8 cellular contexts compared by ENCODE assay signal in the genomic region with DNA sequence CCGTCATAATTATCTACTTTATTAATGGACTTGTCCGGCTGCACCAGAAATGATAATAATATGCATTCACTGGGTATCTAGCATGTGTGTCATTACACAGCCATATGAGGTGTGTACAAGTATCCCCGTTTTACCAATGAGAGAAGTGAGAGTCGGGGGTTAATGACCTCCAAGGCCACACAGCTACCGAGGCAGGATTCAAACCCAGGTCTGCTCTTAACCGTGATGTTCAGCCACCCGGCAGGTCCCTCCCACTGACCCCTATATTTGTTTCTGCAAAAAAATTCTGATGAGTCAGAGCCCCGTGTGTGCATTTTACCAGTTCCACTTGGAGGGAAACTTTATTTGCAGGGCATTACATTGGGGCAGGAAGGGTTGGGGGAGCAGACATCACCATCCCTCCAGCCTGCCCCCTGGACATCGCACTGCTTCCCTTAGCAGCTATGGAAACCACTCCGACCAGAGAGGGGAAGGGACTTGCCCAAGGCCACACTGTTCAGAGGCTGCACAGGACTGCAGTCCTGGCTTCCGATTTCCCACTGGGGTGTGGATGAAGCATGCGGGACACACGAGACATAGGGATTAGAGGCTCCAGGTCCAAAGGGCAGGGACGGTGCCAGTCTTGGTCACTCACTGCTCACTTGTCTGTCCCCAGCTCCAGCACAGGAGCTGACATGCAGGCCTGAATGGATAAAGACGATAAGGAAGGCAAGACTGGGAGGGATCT. TPM values are rescaled to one million over a fixed set of nuclear protein-coding genes. Genes with fewer than 3 reads are reported as not detected.
DNase-seq lines count a peak whose midpoint lies in the region; ATAC-seq, FAIRE-seq and TF ChIP-seq lines count a peak whose summit lies in the region.

No MANE protein-coding gene starts in this region.

- peaks cover 26% of the 10 kb centered on the region for H3K4me1 Mint-ChIP-seq in stimulated activated naive CD8-positive, alpha-beta T cell treated with anti-CD3 and anti-CD28 coated beads, Interleukin-15, Interleukin-2, amounts not matched to agents 100 ng/mL and 50 ng/mL, for 24 hours (ENCODE audit: low read depth)

- no peak for TF ChIP-seq RAD21 in HepG2 (CRISPR knock-in tag; IDR thresholded peaks at IDR 0.05)

- TF ChIP-seq CTCF in PC-9 (conservative IDR thresholded peaks at IDR 0.05), result no peak
- TF ChIP-seq CTCF in HepG2 (CRISPR knock-in tag; IDR thresholded peaks at IDR 0.05), result peak; percentile 29

- no peak overlapping the region for H2AFZ ChIP-seq in PC-9
- peak overlapping the region; percentile 34 for H2AFZ ChIP-seq in HepG2 (ENCODE audit: low read length)

- H3K27ac Mint-ChIP-seq in stimulated activated naive CD8-positive, alpha-beta T cell treated with anti-CD3 and anti-CD28 coated beads, Interleukin-15, Interleukin-2, amounts not matched to agents 100 ng/mL and 50 ng/mL, for 24 hours, result peak overlapping the region; percentile 51

- no peak for FAIRE-seq in HepG2 (lab: Jason Lieb, UNC)

- intact Hi-C loops in PC-9 (cut with micrococcal nuclease; ENCODE audit: unreplicated experiment) (no loop called here), HepG2 (cut with micrococcal nuclease; ENCODE audit: unreplicated experiment) (loop anchor here (2.0 kb wide), 2 partner anchors 45 to 51 kb away; no protein-coding TSS in a partner anchor)

- POLR2A ChIA-PET in PC-9 (lab: Charles Lee; ENCODE audit: unreplicated experiment), result interaction anchor here (0.7 kb wide), 1 partner anchor 208 kb away, joined by 4 read pairs; no protein-coding TSS in a partner anchor
- POLR2A ChIA-PET in HepG2 (lab: Yijun Ruan, JAX), result interaction anchor here (0.9 to 5.1 kb wide), 5 partner anchors 10 to 193 kb away, joined by 3 to 45 read pairs (median 8); a partner anchor contains a TSS

- 13% methylated on average over 15 of the region's 15 CpGs for WGBS in HepG2 (ENCODE audit: low lambda C conversion rate)

- no peaks in the 10 kb centered on the region for H4K20me1 ChIP-seq in PC-9 (ENCODE audit: insufficient read depth)
- H4K20me1 ChIP-seq in HepG2 (ENCODE audit: insufficient read depth, low read length), result no peaks in the 10 kb centered on the region

- no peaks in the 10 kb centered on the region for H3K9me3 Mint-ChIP-seq in stimulated activated naive CD8-positive, alpha-beta T cell treated with anti-CD3 and anti-CD28 coated beads, Interleukin-15, Interleukin-2, amounts not matched to agents 100 ng/mL and 50 ng/mL, for 24 hours

- DNase-seq in stimulated activated naive CD8-positive, alpha-beta T cell treated with anti-CD3 and anti-CD28 coated beads, Interleukin-15, Interleukin-2, amounts not matched to agents 100 U/mL and 50 U/mL, for 24 hours, result no peak
- DNase-seq in PC-9 (no peak), HepG2 (ENCODE audit: low spot score) (peak; percentile 48), NCI-H1105 (lab: John Stamatoyannopoulos, UW) (no peak), NCI-H2227 treated with DMSO at 0.1 percent for 48 hours (lab: John Stamatoyannopoulos, UW) (no peak), SJCRH30 (no peak)

- H3K27me3 Mint-ChIP-seq in stimulated activated naive CD8-positive, alpha-beta T cell treated with anti-CD3 and anti-CD28 coated beads, Interleukin-15, Interleukin-2, amounts not matched to agents 100 ng/mL and 50 ng/mL, for 24 hours, result no peaks in the 10 kb centered on the region

- in situ Hi-C loops in HepG2 (cut with HindIII; ENCODE audit: extremely low pct_ligation_motif_present, low pct_unique_long_range_greater_than_20kb), result no loop called here

- peak overlapping the region; percentile 35 for H3K9ac ChIP-seq in HepG2 (ENCODE audit: insufficient read depth, low read depth, low read length)

- H3K36me3 Mint-ChIP-seq in stimulated activated naive CD8-positive, alpha-beta T cell treated with anti-CD3 and anti-CD28 coated beads, Interleukin-15, Interleukin-2, amounts not matched to agents 100 ng/mL and 50 ng/mL, for 24 hours (ENCODE audit: low read depth), result no peaks in the 10 kb centered on the region

- H3K9me3 ChIP-seq in PC-9 (ENCODE audit: insufficient read depth, low read depth) (no peaks in the 10 kb centered on the region), HepG2 (ENCODE audit: low read length) (no peaks in the 10 kb centered on the region), SJCRH30 (replicated peaks) (no peaks in the 10 kb centered on the region)

- H3K9me2 ChIP-seq in PC-9 (ENCODE audit: insufficient read depth), result no peaks in the 10 kb centered on the region

- H3K27ac ChIP-seq in PC-9, result no peak overlapping the region
- H3K27ac ChIP-seq in HepG2 (ENCODE audit: extremely low read length, insufficient read depth, low read length), result peak overlapping the region; percentile 49
- H3K27ac ChIP-seq in SJCRH30, result no peak overlapping the region

- peaks cover 9% of the 10 kb centered on the region; the same call in 1 of the 2 replicates for H3F3A ChIP-seq in PC-9 (ENCODE audit: insufficient read depth, low read depth)

- H3K79me2 ChIP-seq in PC-9 (ENCODE audit: low read depth) (no peaks in the 10 kb centered on the region), HepG2 (ENCODE audit: insufficient read depth, low read length) (peaks cover 6% of the 10 kb centered on the region)

- no peak for TF ChIP-seq POLR2A in HepG2 (IDR thresholded peaks at IDR 0.05; ENCODE audit: insufficient read depth in 1 of 2, low read depth in 2 of 2, low read length in 2 of 2)

- peaks cover 22% of the 10 kb centered on the region for H3K4me1 ChIP-seq in PC-9 (replicated peaks; ENCODE audit: insufficient read depth)
- peaks cover 95% of the 10 kb centered on the region for H3K4me1 ChIP-seq in HepG2 (ENCODE audit: insufficient read depth, low read length)
- peaks cover 14% of the 10 kb centered on the region for H3K4me1 ChIP-seq in SJCRH30

- H3K4me3 Mint-ChIP-seq in stimulated activated naive CD8-positive, alpha-beta T cell treated with anti-CD3 and anti-CD28 coated beads, Interleukin-15, Interleukin-2, amounts not matched to agents 100 ng/mL and 50 ng/mL, for 24 hours, result peak overlapping the region; percentile 27

- CTCF ChIA-PET in PC-9 (lab: Charles Lee), result interaction anchor here (0.6 to 0.7 kb wide), 3 partner anchors 38 to 74 kb away, joined by 3 to 10 read pairs (median 4); no protein-coding TSS in a partner anchor
- CTCF ChIA-PET in HepG2 (lab: Yijun Ruan, JAX; ENCODE audit: low intra/inter-chr PET ratio, low total read pairs), result no interaction called here

- 0 out of 4 replicates have a peak, but pooled peaks of 1 of the 2 experiments have one; percentile 8 for TF ChIP-seq EP300 in HepG2 (IDR thresholded peaks at IDR 0.05; ENCODE audit: low read depth in 2 of 2, low read length in 2 of 2)
- TF ChIP-seq EP300 in HepG2 (CRISPR knock-in tag; IDR thresholded peaks at IDR 0.05; ENCODE audit: borderline replicate concordance), result peak; percentile 14; the same call in 1 of the 2 replicates

- no peak for ATAC-seq in stimulated activated naive CD8-positive, alpha-beta T cell treated with anti-CD3 and anti-CD28 coated beads, Interleukin-15, Interleukin-2, amounts not matched to agents 100 U/mL and 50 U/mL, for 24 hours
- ATAC-seq in HepG2 (peak; percentile 13), GM18858 (IDR thresholded peaks at IDR 0.05; ENCODE audit: unreplicated experiment) (no peak)

- no peaks in the 10 kb centered on the region for H3K36me3 ChIP-seq in PC-9 (ENCODE audit: low read depth)
- no peaks in the 10 kb centered on the region for H3K36me3 ChIP-seq in HepG2 (replicated peaks in 1 of 2; ENCODE audit: control insufficient read depth in 1 of 2, insufficient read depth in 2 of 2, low read length in 2 of 2)
- no peaks in the 10 kb centered on the region for H3K36me3 ChIP-seq in SJCRH30

- H3K4me2 ChIP-seq in PC-9 (0 out of 2 replicates have a peak overlapping the region, but pooled peaks have one; percentile 1), HepG2 (ENCODE audit: low read depth, low read length) (peak overlapping the region; percentile 93)

- H3K27me3 ChIP-seq in PC-9 (ENCODE audit: insufficient read depth, low read depth) (no peaks in the 10 kb centered on the region), HepG2 (ENCODE audit: control insufficient read depth in 1 of 2, insufficient read depth in 2 of 2, low read length in 2 of 2) (no peaks in the 10 kb centered on the region), SJCRH30 (no peaks in the 10 kb centered on the region)

- BruUV-seq in PC-9 (replicated peaks; lab: Mats Ljungman, UMichigan) (no TSS peak), HepG2 (replicated peaks; lab: Mats Ljungman, UMichigan) (no TSS peak)

- no peak overlapping the region for H3K4me3 ChIP-seq in PC-9
- peak overlapping the region; percentile 42 to 70 (median 53) for H3K4me3 ChIP-seq in HepG2 (replicated peaks in 1 of 3; ENCODE audit: insufficient read depth in 1 of 3, low read depth in 2 of 3, low read length in 3 of 3)
- H3K4me3 ChIP-seq in SJCRH30, result no peak overlapping the region

RNA-seq across cellular contexts. Expression of a gene that starts 10.1 kb away (rescaled TPM):
- total RNA-seq in PC-9 (2021), result 56.8 and 58.4 TPM in 2 replicates
- 54.7 and 59.7 TPM in 2 replicates for total RNA-seq in HepG2 (2016; rRNA removed; fragmentation: Illumina TruSeq; extraction: Trizol)
- total RNA-seq in HepG2 (2016; cell fraction: cytosol; rRNA removed; fragmentation: Illumina TruSeq; extraction: Trizol; ENCODE audit: low read depth), result 18.4 and 21.0 TPM in 2 replicates
- 48.2 and 56.8 TPM in 2 replicates for total RNA-seq in HepG2 (2016; cell fraction: insoluble cytoplasmic fraction; rRNA removed; fragmentation: Illumina TruSeq; extraction: Trizol)
- 25.3 and 30.3 TPM in 2 replicates for total RNA-seq in HepG2 (2016; cell fraction: membrane; rRNA removed; fragmentation: Illumina TruSeq; extraction: Trizol)
- 60.1 and 65.6 TPM in 2 replicates for total RNA-seq in HepG2 (2016; cell fraction: nucleus; rRNA removed; fragmentation: Illumina TruSeq; extraction: Trizol)
- polyA plus RNA-seq in HepG2 (2011; rRNA removed), result 192 and 229 TPM in 2 replicates
- 97.4 and 112 TPM in 2 replicates for polyA plus RNA-seq in HepG2 (2011; cell fraction: cytosol; rRNA removed)
- polyA plus RNA-seq in HepG2 (2011; cell fraction: nucleus; rRNA removed), result 448 and 459 TPM in 2 replicates
- polyA plus RNA-seq in HepG2 (2012), result 148 and 158 TPM in 2 replicates
- 3.4 and 4.0 TPM in 2 replicates for polyA plus RNA-seq in HepG2 (2016; cell fraction: cytosol; fragmentation: Illumina TruSeq; extraction: Trizol; ENCODE audit: low read depth)
- 43.5 and 52.9 TPM in 2 replicates for polyA plus RNA-seq in HepG2 (2016; cell fraction: insoluble cytoplasmic fraction; fragmentation: Illumina TruSeq; extraction: Trizol; ENCODE audit: low read depth)
- 13.5 and 16.0 TPM in 2 replicates for polyA plus RNA-seq in HepG2 (2016; cell fraction: membrane; fragmentation: Illumina TruSeq; extraction: Trizol; ENCODE audit: low read depth)
- polyA plus RNA-seq in HepG2 (2016; cell fraction: nucleus; fragmentation: Illumina TruSeq; extraction: Trizol; ENCODE audit: insufficient read depth, low read depth), result 92.1 and 101 TPM in 2 replicates
- polyA minus RNA-seq in HepG2 (2011; rRNA and poly(A)+ RNA removed; ENCODE audit: low replicate concordance), result 0.87 and 280 TPM in 2 replicates
- 92.5 and 127 TPM in 2 replicates for polyA minus RNA-seq in HepG2 (2011; cell fraction: cytosol; rRNA and poly(A)+ RNA removed)
- 209 and 267 TPM in 2 replicates for polyA minus RNA-seq in HepG2 (2011; cell fraction: nucleus; rRNA and poly(A)+ RNA removed)
- 14.9 and 15.4 TPM in 2 replicates for total RNA-seq in SJCRH30 (2014; rRNA removed; shearing (Covaris generic))

RNA-seq across cellular contexts. Expression of a gene that starts 46.4 kb away (rescaled TPM):
- total RNA-seq in PC-9 (2021), result 44.6 and 65.7 TPM in 2 replicates
- total RNA-seq in HepG2 (2016; rRNA removed; fragmentation: Illumina TruSeq; extraction: Trizol), result 16.5 and 18.6 TPM in 2 replicates
- total RNA-seq in HepG2 (2016; cell fraction: cytosol; rRNA removed; fragmentation: Illumina TruSeq; extraction: Trizol; ENCODE audit: low read depth), result 10.8 and 15.2 TPM in 2 replicates
- 15.1 and 16.2 TPM in 2 replicates for total RNA-seq in HepG2 (2016; cell fraction: insoluble cytoplasmic fraction; rRNA removed; fragmentation: Illumina TruSeq; extraction: Trizol)
- 25.3 and 29.5 TPM in 2 replicates for total RNA-seq in HepG2 (2016; cell fraction: membrane; rRNA removed; fragmentation: Illumina TruSeq; extraction: Trizol)
- 15.3 and 19.6 TPM in 2 replicates for total RNA-seq in HepG2 (2016; cell fraction: nucleus; rRNA removed; fragmentation: Illumina TruSeq; extraction: Trizol)
- 70.2 and 74.1 TPM in 2 replicates for polyA plus RNA-seq in HepG2 (2011; rRNA removed)
- 93.3 and 98.4 TPM in 2 replicates for polyA plus RNA-seq in HepG2 (2011; cell fraction: cytosol; rRNA removed)
- polyA plus RNA-seq in HepG2 (2011; cell fraction: nucleus; rRNA removed), result 35.2 and 44.3 TPM in 2 replicates
- polyA plus RNA-seq in HepG2 (2012), result 45.7 and 46.8 TPM in 2 replicates
- 48.1 and 71.4 TPM in 2 replicates for polyA plus RNA-seq in HepG2 (2016; cell fraction: cytosol; fragmentation: Illumina TruSeq; extraction: Trizol; ENCODE audit: low read depth)
- polyA plus RNA-seq in HepG2 (2016; cell fraction: insoluble cytoplasmic fraction; fragmentation: Illumina TruSeq; extraction: Trizol; ENCODE audit: low read depth), result 55.8 and 57.5 TPM in 2 replicates
- 67.6 and 91.3 TPM in 2 replicates for polyA plus RNA-seq in HepG2 (2016; cell fraction: membrane; fragmentation: Illumina TruSeq; extraction: Trizol; ENCODE audit: low read depth)
- 68.3 and 69.5 TPM in 2 replicates for polyA plus RNA-seq in HepG2 (2016; cell fraction: nucleus; fragmentation: Illumina TruSeq; extraction: Trizol; ENCODE audit: insufficient read depth, low read depth)
- 47.1 and 62.0 TPM in 2 replicates for polyA minus RNA-seq in HepG2 (2011; rRNA and poly(A)+ RNA removed; ENCODE audit: low replicate concordance)
- 11.5 and 14.7 TPM in 2 replicates for polyA minus RNA-seq in HepG2 (2011; cell fraction: cytosol; rRNA and poly(A)+ RNA removed)
- polyA minus RNA-seq in HepG2 (2011; cell fraction: nucleus; rRNA and poly(A)+ RNA removed), result 7.6 and 12.7 TPM in 2 replicates
- total RNA-seq in SJCRH30 (2014; rRNA removed; shearing (Covaris generic)), result 28.9 and 32.4 TPM in 2 replicates

Comparison
In these comparisons a context has a peak if more than half of its experiments do, and no peak if none do; other contexts are left out.
1. H3K4me3 ChIP-seq: peak in HepG2 (3 of 3); none in PC-9 (single experiment) and SJCRH30 (single experiment).